Comparison of ENCODE assay signal across 14 cellular contexts in genomic region chr15:39594056-39594763, GRCh38. TPM values are rescaled to one million over a fixed set of nuclear protein-coding genes. Genes with fewer than 3 reads are reported as not detected.
DNase-seq lines count a peak whose midpoint lies in the region; ATAC-seq, FAIRE-seq and TF ChIP-seq lines count a peak whose summit lies in the region.
"Had no signal": no experiment of that assay in that cellular context is flagged by ENCODE, and none has a peak within 500 bp of the region (broad histone marks: within the 10 kb centered on the region; RNA-seq: fewer than 3 reads in every experiment).

No MANE protein-coding gene starts in this region.

- no peak overlapping the region for H3K9ac ChIP-seq in keratinocyte (ENCODE audit: control insufficient read depth, extremely low read depth, insufficient read depth, low read length)

- no peaks in the 10 kb centered on the region for H3K27me3 ChIP-seq in keratinocyte (ENCODE audit: control insufficient read depth, extremely low read depth, insufficient read depth, low read length)
- H3K27me3 ChIP-seq: suprapubic skin had no signal

- no peak overlapping the region for H3K4me2 ChIP-seq in keratinocyte (ENCODE audit: control insufficient read depth, extremely low read depth, insufficient read depth, low read depth, low read length)
- H3K4me2 ChIP-seq: GM23338 had no signal

- H3K4me3 Mint-ChIP-seq in activated naive CD8-positive, alpha-beta T cell treated with anti-CD3 and anti-CD28 coated beads, Interleukin-2, amount 50 U/mL, for 24 hours: peak overlapping the region; percentile 20
- H3K4me3 Mint-ChIP-seq: GM23338, nephron had no signal

- H2AFZ ChIP-seq in keratinocyte (ENCODE audit: control insufficient read depth, low read length): no peak overlapping the region
- H2AFZ ChIP-seq: GM23338 had no signal

- no peaks in the 10 kb centered on the region for H3K27me3 Mint-ChIP-seq in activated naive CD8-positive, alpha-beta T cell treated with anti-CD3 and anti-CD28 coated beads, Interleukin-2, amount 50 U/mL, for 24 hours

- no peaks in the 10 kb centered on the region for H3K4me1 ChIP-seq in keratinocyte (ENCODE audit: control insufficient read depth, extremely low read depth, insufficient read depth, low read length)
- H3K4me1 ChIP-seq: suprapubic skin had no signal

- no peaks in the 10 kb centered on the region for H3K9me1 ChIP-seq in keratinocyte (ENCODE audit: control insufficient read depth, extremely low read depth, insufficient read depth, low read length)

- H3K27ac Mint-ChIP-seq in activated naive CD8-positive, alpha-beta T cell treated with anti-CD3 and anti-CD28 coated beads, Interleukin-2, amount 50 U/mL, for 24 hours: no peak overlapping the region
- H3K27ac Mint-ChIP-seq: GM23338, nephron had no signal

- dilution Hi-C loops in keratinocyte (cut with MboI; ENCODE audit: extremely low pct_ligation_motif_present, low sequenced_read_pairs): no loop called here

- H3K4me1 Mint-ChIP-seq in activated naive CD8-positive, alpha-beta T cell treated with anti-CD3 and anti-CD28 coated beads, Interleukin-2, amount 50 U/mL, for 24 hours: peaks cover 8% of the 10 kb centered on the region

- H4K20me1 ChIP-seq in keratinocyte (ENCODE audit: control insufficient read depth, extremely low read depth, insufficient read depth, low read length): peaks cover 49% of the 10 kb centered on the region

- TF ChIP-seq CTCF in AG09309 (IDR thresholded peaks at IDR 0.05; ENCODE audit: control insufficient read depth, insufficient read depth, low read depth, low read length, missing control alignments) (no peak), keratinocyte (optimal IDR thresholded peaks at IDR 0.05 in 1 of 3, IDR thresholded peaks at IDR 0.05 in 1 of 3, conservative IDR thresholded peaks at IDR 0.05 in 1 of 3; ENCODE audit: extremely low read depth in 1 of 3, insufficient read depth in 2 of 3, low read length in 3 of 3) (no peak)

- no peaks in the 10 kb centered on the region for H3K9me3 Mint-ChIP-seq in activated naive CD8-positive, alpha-beta T cell treated with anti-CD3 and anti-CD28 coated beads, Interleukin-2, amount 50 U/mL, for 24 hours
- H3K9me3 Mint-ChIP-seq: GM23338, nephron had no signal

- H3K36me3 Mint-ChIP-seq in activated naive CD8-positive, alpha-beta T cell treated with anti-CD3 and anti-CD28 coated beads, Interleukin-2, amount 50 U/mL, for 24 hours (ENCODE audit: low read depth): peaks cover 2% of the 10 kb centered on the region

- no peaks in the 10 kb centered on the region for H3K79me2 ChIP-seq in keratinocyte (ENCODE audit: control insufficient read depth, insufficient read depth, low read length)

- no peak overlapping the region; the same call in 1 of the 2 replicates for H3K4me3 ChIP-seq in AG09309 (ENCODE audit: control insufficient read depth, low read depth, low read length)
- no peak overlapping the region for H3K4me3 ChIP-seq in keratinocyte (ENCODE audit: control insufficient read depth in 2 of 3, extremely low read depth in 1 of 3, insufficient read depth in 2 of 3, low read depth in 1 of 3, low read length in 3 of 3)
- H3K4me3 ChIP-seq: GM23338, SK-N-MC, suprapubic skin had no signal

- H3K36me3 ChIP-seq in keratinocyte (ENCODE audit: control insufficient read depth in 2 of 2, extremely low read depth in 1 of 2, insufficient read depth in 2 of 2, low read length in 2 of 2): peaks cover 28 to 49% of the 10 kb centered on the region in 2 experiments

- DNase-seq in AG09309 (ENCODE audit: low read depth) (peak; percentile 57), keratinocyte (ENCODE audit: low read depth, low spot score) (peak; percentile 33), H4 (ENCODE audit: low spot score) (no peak), NCI-H1436 (lab: John Stamatoyannopoulos, UW) (no peak), NCI-H1092 treated with DMSO at 0.1 percent for 48 hours (lab: John Stamatoyannopoulos, UW) (no peak), NCI-H82 (lab: John Stamatoyannopoulos, UW) (no peak)
- DNase-seq in activated naive CD8-positive, alpha-beta T cell treated with anti-CD3 and anti-CD28 coated beads, Interleukin-2, amount 50 U/mL, for 24 hours: peak; percentile 30
- DNase-seq: NCI-H524 treated with DMSO at 0.1 percent for 48 hours had no signal

- peak; percentile 70 for ATAC-seq in GM19351 (IDR thresholded peaks at IDR 0.05; ENCODE audit: unreplicated experiment)
- peak; percentile 86 for ATAC-seq in activated naive CD8-positive, alpha-beta T cell treated with anti-CD3 and anti-CD28 coated beads, Interleukin-2, amount 50 U/mL, for 24 hours
- ATAC-seq: GM23338 had no signal

- FAIRE-seq in keratinocyte (lab: Jason Lieb, UNC): no peak
- FAIRE-seq: colon had no signal

- H3K9me3 ChIP-seq in keratinocyte (ENCODE audit: control insufficient read depth, low read depth, low read length): no peaks in the 10 kb centered on the region
- H3K9me3 ChIP-seq: suprapubic skin had no signal

- H3K27ac ChIP-seq in keratinocyte (ENCODE audit: control insufficient read depth, insufficient read depth, low read length): no peak overlapping the region
- H3K27ac ChIP-seq: SK-N-MC, suprapubic skin had no signal

RNA-seq across cellular contexts. Expression of gene THBS1, which starts 13.3 kb away (rescaled TPM):
- 585 to 1,976 TPM (median 789 TPM) in 3 replicates for polyA plus RNA-seq in keratinocyte
- polyA plus RNA-seq in keratinocyte (2011; ENCODE audit: low read depth): 224 TPM
- polyA plus RNA-seq in keratinocyte (2011; cell fraction: cytosol; rRNA removed): 250 and 267 TPM in 2 replicates
- 2,729 and 2,799 TPM in 2 replicates for polyA plus RNA-seq in keratinocyte (2011; cell fraction: nucleus; rRNA removed)
- 152 and 2,223 TPM in 2 replicates for polyA plus RNA-seq in keratinocyte (2012; ENCODE audit: low replicate concordance)
- 2,799 to 14,102 TPM (median 5,100 TPM) in 3 replicates for polyA minus RNA-seq in keratinocyte
- 2,733 TPM for polyA minus RNA-seq in keratinocyte (2011; cell fraction: cytosol; rRNA and poly(A)+ RNA removed)
- polyA minus RNA-seq in keratinocyte (2011; cell fraction: nucleus; rRNA and poly(A)+ RNA removed): 7,793 and 10,292 TPM in 2 replicates
- total RNA-seq in H4 (2014; rRNA removed; shearing (Covaris generic)): 277 and 278 TPM in 2 replicates

Comparison
In these comparisons a context has a peak if more than half of its experiments do, and no peak if none do; other contexts are left out.
1. DNase-seq: peak in AG09309 (single experiment), activated naive CD8-positive, alpha-beta T cell treated with anti-CD3 and anti-CD28 coated beads, Interleukin-2, amount 50 U/mL, for 24 hours (single experiment) and keratinocyte (single experiment); none in H4 (single experiment), NCI-H1436 (single experiment), NCI-H1092 treated with DMSO at 0.1 percent for 48 hours (single experiment) and NCI-H82 (single experiment).